In genomic region chr4:126547352-126547751, GRCh38 we compare ENCODE assay signal across 28 cellular contexts.
"Had no signal": no experiment of that assay in that cellular context is flagged by ENCODE, and none has a peak within 500 bp of the region (broad histone marks: within the 10 kb centered on the region; RNA-seq: fewer than 3 reads in every experiment).

No MANE protein-coding gene starts in this region.

- H3K9me3 Mint-ChIP-seq: stimulated activated naive B cell treated with anti-CD40 and anti-IgM and Interleukin-4, amounts not matched to agents 10 μg/mL and 1 μg/mL and 100 μg/mL, for 72 hours; stimulated activated naive CD8-positive, alpha-beta T cell treated with anti-CD3 and anti-CD28 coated beads, Interleukin-15, amount 100 ng/mL, for 72 hours; stimulated activated naive CD8-positive, alpha-beta T cell treated with anti-CD3 and anti-CD28 coated beads, Interleukin-15, Interleukin-2, amounts not matched to agents 100 ng/mL and 50 ng/mL, for 24 hours; type B pancreatic cell had no signal

- H3K4me3 Mint-ChIP-seq: stimulated activated effector memory CD8-positive, alpha-beta T cell treated with anti-CD3 and anti-CD28 coated beads, Interleukin-12 subunit alpha, Interleukin-12 subunit beta, amount 100 ng/mL, for 72 hours; stimulated activated memory B cell treated with anti-CD40 and anti-IgM and Interleukin-4, amounts not matched to agents 10 μg/mL and 1 μg/mL and 100 μg/mL, for 72 hours; stimulated activated naive B cell treated with anti-CD40 and anti-IgM and Interleukin-4, amounts not matched to agents 10 μg/mL and 1 μg/mL and 100 μg/mL, for 72 hours; stimulated activated naive CD8-positive, alpha-beta T cell treated with anti-CD3 and anti-CD28 coated beads, Interleukin-15, amount 100 ng/mL, for 72 hours; stimulated activated naive CD8-positive, alpha-beta T cell treated with anti-CD3 and anti-CD28 coated beads, Interleukin-15, Interleukin-2, amounts not matched to agents 100 ng/mL and 50 ng/mL, for 24 hours; type B pancreatic cell had no signal

- ATAC-seq: stimulated activated effector memory CD8-positive, alpha-beta T cell treated with anti-CD3 and anti-CD28 coated beads, Interleukin-12 subunit alpha, Interleukin-12 subunit beta, amount 100 ng/mL, for 72 hours; stimulated activated memory B cell treated with anti-CD40 and anti-IgM and Interleukin-4, amounts not matched to agents 10 μg/mL and 1 μg/mL and 100 μg/mL, for 72 hours; stimulated activated naive B cell treated with anti-CD40 and anti-IgM and Interleukin-4, amounts not matched to agents 10 μg/mL and 1 μg/mL and 100 μg/mL, for 72 hours; stimulated activated naive CD8-positive, alpha-beta T cell treated with anti-CD3 and anti-CD28 coated beads, Interleukin-15, amount 100 ng/mL, for 72 hours; stimulated activated naive CD8-positive, alpha-beta T cell treated with anti-CD3 and anti-CD28 coated beads, Interleukin-15, Interleukin-2, amounts not matched to agents 100 U/mL and 50 U/mL, for 24 hours; upper lobe of right lung had no signal

- H3K36me3 Mint-ChIP-seq: stimulated activated effector memory CD8-positive, alpha-beta T cell treated with anti-CD3 and anti-CD28 coated beads, Interleukin-12 subunit alpha, Interleukin-12 subunit beta, amount 100 ng/mL, for 72 hours; stimulated activated memory B cell treated with anti-CD40 and anti-IgM and Interleukin-4, amounts not matched to agents 10 μg/mL and 1 μg/mL and 100 μg/mL, for 72 hours; stimulated activated naive B cell treated with anti-CD40 and anti-IgM and Interleukin-4, amounts not matched to agents 10 μg/mL and 1 μg/mL and 100 μg/mL, for 72 hours; type B pancreatic cell had no signal

- H3K4me3 ChIP-seq: stomach, testis, thoracic aorta, thyroid gland, tibial artery, tibial nerve, transverse colon, upper lobe of left lung, upper lobe of right lung, uterus, vagina had no signal

- H3K4me1 ChIP-seq: stomach, testis, tibial nerve, transverse colon, upper lobe of left lung, upper lobe of right lung, uterus, vagina had no signal

- H3K27ac ChIP-seq: stomach, testis, thoracic aorta, thyroid gland, tibial artery, tibial nerve, transverse colon, upper lobe of left lung, upper lobe of right lung, uterus, vagina had no signal

- DNase-seq: stimulated activated CD4-positive, alpha-beta T cell treated with anti-CD3 and anti-CD28 coated beads, Interleukin-2, amount 100 ng/mL, for 48 hours; stimulated activated CD4-positive, alpha-beta T cell treated with anti-CD3 and anti-CD28 coated beads, Interleukin-4, amount 100 ng/mL, for 1 hour; stimulated activated CD4-positive, alpha-beta T cell treated with anti-CD3 and anti-CD28 coated beads, Interleukin-4, amount 100 ng/mL, for 24 hours; stimulated activated CD4-positive, alpha-beta T cell treated with anti-CD3 and anti-CD28 coated beads, Interleukin-4, amount 100 ng/mL, for 4 hours; stimulated activated CD8-positive, alpha-beta memory T cell treated with anti-CD3 and anti-CD28 coated beads, Interleukin-4, amount 100 ng/mL, for 48 hours; stimulated activated naive B cell treated with anti-CD40 and anti-IgM and Interleukin-4, amounts not matched to agents 10 μg/mL and 1 μg/mL and 100 μg/mL, for 72 hours; stimulated activated naive CD4-positive, alpha-beta T cell; stimulated activated naive CD4-positive, alpha-beta T cell treated with Interleukin-2 at 50 U/mL for 16 hours; stimulated activated naive CD8-positive, alpha-beta T cell treated with anti-CD3 and anti-CD28 coated beads, Interleukin-15, amount 100 ng/mL, for 72 hours; stimulated activated naive CD8-positive, alpha-beta T cell treated with anti-CD3 and anti-CD28 coated beads, Interleukin-15, Interleukin-2, amounts not matched to agents 100 U/mL and 50 U/mL, for 24 hours; stomach; substantia nigra; testis; thyroid gland; tibial artery; transverse colon; trophoblast cell; upper lobe of left lung; upper lobe of right lung; uterus had no signal

- H3K27me3 Mint-ChIP-seq: stimulated activated memory B cell treated with anti-CD40 and anti-IgM and Interleukin-4, amounts not matched to agents 10 μg/mL and 1 μg/mL and 100 μg/mL, for 72 hours; stimulated activated naive B cell treated with anti-CD40 and anti-IgM and Interleukin-4, amounts not matched to agents 10 μg/mL and 1 μg/mL and 100 μg/mL, for 72 hours; stimulated activated naive CD8-positive, alpha-beta T cell treated with anti-CD3 and anti-CD28 coated beads, Interleukin-15, amount 100 ng/mL, for 72 hours; stimulated activated naive CD8-positive, alpha-beta T cell treated with anti-CD3 and anti-CD28 coated beads, Interleukin-15, Interleukin-2, amounts not matched to agents 100 ng/mL and 50 ng/mL, for 24 hours; type B pancreatic cell had no signal

- H3K27me3 ChIP-seq: stomach, testis, thyroid gland, tibial artery, tibial nerve, transverse colon, upper lobe of left lung, upper lobe of right lung, uterus, vagina had no signal

- H3K36me3 ChIP-seq: stomach, thoracic aorta, thyroid gland, tibial artery, tibial nerve, transverse colon, upper lobe of left lung, upper lobe of right lung, uterus, vagina had no signal

- H3K4me1 Mint-ChIP-seq: stimulated activated effector memory CD8-positive, alpha-beta T cell treated with anti-CD3 and anti-CD28 coated beads, Interleukin-12 subunit alpha, Interleukin-12 subunit beta, amount 100 ng/mL, for 72 hours; stimulated activated memory B cell treated with anti-CD40 and anti-IgM and Interleukin-4, amounts not matched to agents 10 μg/mL and 1 μg/mL and 100 μg/mL, for 72 hours; stimulated activated naive B cell treated with anti-CD40 and anti-IgM and Interleukin-4, amounts not matched to agents 10 μg/mL and 1 μg/mL and 100 μg/mL, for 72 hours; stimulated activated naive CD8-positive, alpha-beta T cell treated with anti-CD3 and anti-CD28 coated beads, Interleukin-15, amount 100 ng/mL, for 72 hours had no signal

- H3K27ac Mint-ChIP-seq: stimulated activated effector memory CD8-positive, alpha-beta T cell treated with anti-CD3 and anti-CD28 coated beads, Interleukin-12 subunit alpha, Interleukin-12 subunit beta, amount 100 ng/mL, for 72 hours; stimulated activated memory B cell treated with anti-CD40 and anti-IgM and Interleukin-4, amounts not matched to agents 10 μg/mL and 1 μg/mL and 100 μg/mL, for 72 hours; stimulated activated naive B cell treated with anti-CD40 and anti-IgM and Interleukin-4, amounts not matched to agents 10 μg/mL and 1 μg/mL and 100 μg/mL, for 72 hours; stimulated activated naive CD8-positive, alpha-beta T cell treated with anti-CD3 and anti-CD28 coated beads, Interleukin-15, amount 100 ng/mL, for 72 hours; stimulated activated naive CD8-positive, alpha-beta T cell treated with anti-CD3 and anti-CD28 coated beads, Interleukin-15, Interleukin-2, amounts not matched to agents 100 ng/mL and 50 ng/mL, for 24 hours; type B pancreatic cell had no signal

- FAIRE-seq: urothelium cell line had no signal

- H3K9me3 ChIP-seq: stomach, testis, thoracic aorta, thyroid gland, tibial artery, tibial nerve, transverse colon, upper lobe of left lung, upper lobe of right lung, uterus, vagina had no signal
